ENCODE assay signal across 18 cellular contexts in the genomic region with DNA sequence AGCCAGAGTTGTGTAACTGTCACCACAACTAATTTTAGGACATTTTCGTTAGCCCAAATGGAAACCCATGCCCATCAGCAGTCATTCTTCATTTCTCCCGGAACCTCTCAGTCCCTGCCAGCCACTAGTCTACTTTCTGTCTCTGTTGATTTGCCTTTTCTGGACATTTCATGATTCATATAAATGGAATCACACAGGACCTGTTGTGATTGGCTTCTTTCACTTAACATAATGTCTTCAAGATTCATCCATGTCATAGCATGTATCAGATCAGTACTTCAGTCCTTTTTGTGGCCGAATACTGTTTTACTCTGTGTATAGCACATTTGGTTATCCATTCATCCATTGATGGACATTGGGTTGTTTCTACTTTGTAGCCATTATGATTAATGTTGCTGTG.
"Had no signal": no experiment of that assay in that cellular context is flagged by ENCODE, and none has a peak within 500 bp of the region (broad histone marks: within the 10 kb centered on the region; RNA-seq: fewer than 3 reads in every experiment).

No MANE protein-coding gene starts in this region.

- H3K27me3 Mint-ChIP-seq: activated CD4-positive, alpha-beta memory T cell treated with anti-CD3 and anti-CD28 coated beads for 36 hours; activated CD4-positive, alpha-beta T cell treated with anti-CD3 and anti-CD28 coated beads for 36 hours; activated CD8-positive, alpha-beta memory T cell treated with anti-CD3 and anti-CD28 coated beads, Interleukin-2, amount 10 ng/mL, durations not matched to agents 7 days and 5 days; activated naive CD4-positive, alpha-beta T cell treated with anti-CD3 and anti-CD28 coated beads, Interleukin-2, amount 10 ng/mL, durations not matched to agents 7 days and 5 days; progenitor cell of endocrine pancreas had no signal

- ATAC-seq: activated CD4-positive, alpha-beta T cell treated with anti-CD3 and anti-CD28 coated beads for 36 hours; activated CD8-positive, alpha-beta memory T cell treated with anti-CD3 and anti-CD28 coated beads, Interleukin-2, amount 10 ng/mL, durations not matched to agents 7 days and 5 days had no signal

- H3K27ac Mint-ChIP-seq: activated CD4-positive, alpha-beta memory T cell treated with anti-CD3 and anti-CD28 coated beads for 36 hours; activated CD4-positive, alpha-beta T cell treated with anti-CD3 and anti-CD28 coated beads for 36 hours; activated CD8-positive, alpha-beta memory T cell treated with anti-CD3 and anti-CD28 coated beads, Interleukin-2, amount 10 ng/mL, durations not matched to agents 7 days and 5 days; activated naive CD4-positive, alpha-beta T cell treated with anti-CD3 and anti-CD28 coated beads, Interleukin-2, amount 10 ng/mL, durations not matched to agents 7 days and 5 days; nephron; progenitor cell of endocrine pancreas had no signal

- H3K9me3 Mint-ChIP-seq: activated CD4-positive, alpha-beta memory T cell treated with anti-CD3 and anti-CD28 coated beads for 36 hours; activated naive CD4-positive, alpha-beta T cell treated with anti-CD3 and anti-CD28 coated beads, Interleukin-2, amount 10 ng/mL, durations not matched to agents 7 days and 5 days; nephron had no signal

- H3K27me3 ChIP-seq: adrenal gland, esophagus muscularis mucosa, right atrium auricular region, tibial artery, uterus had no signal

- H3K4me3 Mint-ChIP-seq: activated CD4-positive, alpha-beta memory T cell treated with anti-CD3 and anti-CD28 coated beads for 36 hours; activated CD4-positive, alpha-beta T cell treated with anti-CD3 and anti-CD28 coated beads for 36 hours; activated CD8-positive, alpha-beta memory T cell treated with anti-CD3 and anti-CD28 coated beads, Interleukin-2, amount 10 ng/mL, durations not matched to agents 7 days and 5 days; activated naive CD4-positive, alpha-beta T cell treated with anti-CD3 and anti-CD28 coated beads, Interleukin-2, amount 10 ng/mL, durations not matched to agents 7 days and 5 days; nephron had no signal

- H3K27ac ChIP-seq: esophagus muscularis mucosa, right atrium auricular region, tibial artery, uterus had no signal

- DNase-seq: activated CD4-positive, alpha-beta memory T cell treated with anti-CD3 and anti-CD28 coated beads for 36 hours; activated CD4-positive, alpha-beta T cell treated with anti-CD3 and anti-CD28 coated beads for 36 hours; activated CD8-positive, alpha-beta memory T cell treated with anti-CD3 and anti-CD28 coated beads, Interleukin-2, amount 10 ng/mL, durations not matched to agents 7 days and 5 days; activated naive CD4-positive, alpha-beta T cell treated with anti-CD3 and anti-CD28 coated beads, Interleukin-2, amount 10 ng/mL, durations not matched to agents 7 days and 5 days; activated T-cell treated with anti-CD3 and anti-CD28 coated beads, Interleukin-2, amount 50 U/mL, for 1 hour; hypothalamus; kidney glomerular epithelial cell; occipital lobe; small intestine; stimulated activated CD4-positive, alpha-beta T cell treated with anti-CD3 and anti-CD28 coated beads, Interleukin-4, amount 100 ng/mL, for 24 hours; stimulated activated naive CD4-positive, alpha-beta T cell; tibial artery; uterus had no signal

- H3K36me3 Mint-ChIP-seq: activated CD4-positive, alpha-beta memory T cell treated with anti-CD3 and anti-CD28 coated beads for 36 hours; activated CD8-positive, alpha-beta memory T cell treated with anti-CD3 and anti-CD28 coated beads, Interleukin-2, amount 10 ng/mL, durations not matched to agents 7 days and 5 days; activated naive CD4-positive, alpha-beta T cell treated with anti-CD3 and anti-CD28 coated beads, Interleukin-2, amount 10 ng/mL, durations not matched to agents 7 days and 5 days had no signal

- H3K36me3 ChIP-seq: uterus had no signal

- H3K4me3 ChIP-seq: adrenal gland, esophagus muscularis mucosa, right atrium auricular region, tibial artery, uterus had no signal

- H3K9me3 ChIP-seq: adrenal gland, esophagus muscularis mucosa, right atrium auricular region, tibial artery, uterus had no signal
